8 cellular contexts compared by ENCODE assay signal in the genomic region with DNA sequence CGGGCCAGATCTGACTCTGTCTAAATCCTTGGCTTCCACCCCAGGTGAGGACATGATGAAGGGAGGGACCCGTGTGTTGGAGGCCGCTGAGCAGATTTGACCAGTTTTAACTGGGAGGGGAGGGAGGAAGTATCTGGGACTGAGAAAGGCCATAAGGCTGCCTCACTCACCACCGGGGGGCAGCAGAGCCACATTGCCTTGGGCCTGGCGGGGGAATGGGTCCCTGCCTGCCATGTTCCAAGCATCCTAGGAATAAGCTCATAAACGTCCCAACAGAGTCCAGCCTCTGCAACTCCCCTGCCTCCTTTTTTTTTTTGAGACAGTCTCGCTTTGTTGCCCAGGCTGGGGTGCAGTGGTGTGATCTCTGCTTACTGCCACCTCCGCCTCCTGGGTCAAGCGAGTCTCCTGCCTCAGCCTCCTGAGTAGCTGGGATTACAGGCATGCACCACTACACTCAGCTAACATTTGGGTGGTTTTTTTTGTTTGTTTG. TPM values are rescaled to one million over a fixed set of nuclear protein-coding genes. Genes with fewer than 3 reads are reported as not detected.
DNase-seq lines count a peak whose midpoint lies in the region; ATAC-seq lines count a peak whose summit lies in the region.

No MANE protein-coding gene starts in this region.

- no peak overlapping the region for H2AK5ac ChIP-seq in trophoblast cell (ENCODE audit: low read length)

- no CpG with 5 or more reads among the region's 9 CpGs for WGBS in trophoblast cell (ENCODE audit: extremely low coverage, insufficient coverage, insufficient read length)

- H3K79me1 ChIP-seq in trophoblast cell (ENCODE audit: low read length), result peaks cover 9% of the 10 kb centered on the region

- no peak overlapping the region for H4K8ac ChIP-seq in trophoblast cell (ENCODE audit: low read depth, low read length)

- H3K4me1 ChIP-seq in trophoblast cell (ENCODE audit: control insufficient read depth in 1 of 2, insufficient read depth in 2 of 2, low read length in 2 of 2), result peaks cover 6 to 16% of the 10 kb centered on the region in 2 experiments

- H2BK12ac ChIP-seq in trophoblast cell (ENCODE audit: low read length), result no peak overlapping the region

- peaks cover 4% of the 10 kb centered on the region for H3K9me3 ChIP-seq in trophoblast cell (ENCODE audit: insufficient read depth, low read depth, low read length)

- H3K27ac ChIP-seq in trophoblast cell (ENCODE audit: low read depth, low read length), result no peak overlapping the region

- no peak for ATAC-seq in HG02610 (IDR thresholded peaks at IDR 0.05; ENCODE audit: unreplicated experiment)

- no peak overlapping the region for H3K14ac ChIP-seq in trophoblast cell (ENCODE audit: low read length)

- no peak overlapping the region for H4K12ac ChIP-seq in trophoblast cell (ENCODE audit: low read depth, low read length)

- peaks cover 33% of the 10 kb centered on the region for H3K4me1 Mint-ChIP-seq in activated naive CD4-positive, alpha-beta T cell treated with anti-CD3 and anti-CD28 coated beads, Interleukin-2, amount 10 ng/mL, durations not matched to agents 7 days and 5 days

- H2BK5ac ChIP-seq in trophoblast cell (ENCODE audit: low read depth, low read length, poor library complexity), result no peak overlapping the region

- CTCF ChIA-PET in activated naive CD4-positive, alpha-beta T cell treated with anti-CD3 and anti-CD28 coated beads, Interleukin-2, amount 10 ng/mL, durations not matched to agents 7 days and 5 days (lab: Charles Lee), result interaction anchor here (0.6 to 5.2 kb wide), 19 partner anchors 9 to 139 kb away, joined by 3 to 57 read pairs (median 4); a partner anchor contains a TSS

- H3K4me3 Mint-ChIP-seq in activated naive CD4-positive, alpha-beta T cell treated with anti-CD3 and anti-CD28 coated beads, Interleukin-2, amount 10 ng/mL, durations not matched to agents 7 days and 5 days, result no peak overlapping the region

- H3K27me3 ChIP-seq in trophoblast cell (ENCODE audit: insufficient read depth, low read length), result no peaks in the 10 kb centered on the region

- no peak overlapping the region for H4K91ac ChIP-seq in trophoblast cell (ENCODE audit: low read depth, low read length)

- H3K9me3 Mint-ChIP-seq in activated naive CD4-positive, alpha-beta T cell treated with anti-CD3 and anti-CD28 coated beads, Interleukin-2, amount 10 ng/mL, durations not matched to agents 7 days and 5 days, result no peaks in the 10 kb centered on the region

- peaks cover 2% of the 10 kb centered on the region for H3K79me2 ChIP-seq in trophoblast cell (ENCODE audit: control insufficient read depth, insufficient read depth, low read length, poor library complexity)

- no peak overlapping the region for H3K4me3 ChIP-seq in trophoblast cell (ENCODE audit: low read depth, low read length)

- H3K36me3 ChIP-seq in trophoblast cell (ENCODE audit: control insufficient read depth in 1 of 2, insufficient read depth in 2 of 2, low read length in 2 of 2), result no peaks in the 10 kb centered on the region

- H2BK120ac ChIP-seq in trophoblast cell (ENCODE audit: insufficient read depth, low read length, poor library complexity), result no peak overlapping the region

- DNase-seq in ELR (ENCODE audit: low read depth), result peak; percentile 86
- peak; percentile 82 for DNase-seq in MV-4-11 (lab: John Stamatoyannopoulos, UW)
- DNase-seq in SKM-1 treated with dmso at 0.1 percent for 144 hours (lab: John Stamatoyannopoulos, UW; ENCODE audit: unreplicated experiment), result peak; percentile 86
- DNase-seq in activated naive CD4-positive, alpha-beta T cell treated with anti-CD3 and anti-CD28 coated beads, Interleukin-2, amount 10 ng/mL, durations not matched to agents 7 days and 5 days, result peak; percentile 87
- peak; percentile 87 for DNase-seq in globus pallidus (ENCODE audit: low spot score)
- peak; percentile 88 to 96 for DNase-seq in trophoblast cell
- peak; percentile 90 for DNase-seq in ureter (ENCODE audit: low spot score)

- H2AFZ ChIP-seq in trophoblast cell (ENCODE audit: insufficient read depth, low read length, poor library complexity), result no peak overlapping the region

- no peak overlapping the region for H3K4me2 ChIP-seq in trophoblast cell (ENCODE audit: low read length)

- H3K4ac ChIP-seq in trophoblast cell (ENCODE audit: low read depth, low read length), result no peak overlapping the region

- no peak overlapping the region for H3K23ac ChIP-seq in trophoblast cell (ENCODE audit: low read length)

- peaks cover 12% of the 10 kb centered on the region for H3K27me3 Mint-ChIP-seq in activated naive CD4-positive, alpha-beta T cell treated with anti-CD3 and anti-CD28 coated beads, Interleukin-2, amount 10 ng/mL, durations not matched to agents 7 days and 5 days

- no peak overlapping the region for H3K27ac Mint-ChIP-seq in activated naive CD4-positive, alpha-beta T cell treated with anti-CD3 and anti-CD28 coated beads, Interleukin-2, amount 10 ng/mL, durations not matched to agents 7 days and 5 days

- H3K9ac ChIP-seq in trophoblast cell (ENCODE audit: low read length), result no peak overlapping the region

- H3K18ac ChIP-seq in trophoblast cell (ENCODE audit: low read length), result no peak overlapping the region

- H3K36me3 Mint-ChIP-seq in activated naive CD4-positive, alpha-beta T cell treated with anti-CD3 and anti-CD28 coated beads, Interleukin-2, amount 10 ng/mL, durations not matched to agents 7 days and 5 days, result no peaks in the 10 kb centered on the region

RNA-seq across cellular contexts. Expression of a gene that starts 15.5 kb away (rescaled TPM):
- 2.3 TPM in 2 replicates for polyA plus RNA-seq in trophoblast cell (2013)
- 12.4 TPM for total RNA-seq in ureter

RNA-seq across cellular contexts. Expression of a gene that starts 26.3 kb away (rescaled TPM):
- polyA plus RNA-seq in trophoblast cell (2013), result not detected in 2 replicates
- 1.6 TPM for total RNA-seq in ureter

RNA-seq across cellular contexts. Expression of a gene that starts 39.9 kb away (rescaled TPM):
- 56.7 and 57.2 TPM in 2 replicates for polyA plus RNA-seq in trophoblast cell (2013)
- 29.2 TPM for total RNA-seq in ureter
